In genomic region chr1:180539103-180539502, GRCh38 we compare ENCODE assay signal across 31 cellular contexts. TPM values are rescaled to one million over a fixed set of nuclear protein-coding genes. Genes with fewer than 3 reads are reported as not detected.
"Had no signal": no experiment of that assay in that cellular context is flagged by ENCODE, and none has a peak within 500 bp of the region (broad histone marks: within the 10 kb centered on the region; RNA-seq: fewer than 3 reads in every experiment).

No MANE protein-coding gene starts in this region.

- H3K4me3 Mint-ChIP-seq: activated B cell treated with CpG ODN at 0.5 μM for 24 hours; activated naive CD8-positive, alpha-beta T cell; mesothelial cell of epicardium; naive B cell; stimulated activated effector memory CD8-positive, alpha-beta T cell treated with anti-CD3 and anti-CD28 coated beads, Interleukin-12 subunit alpha, Interleukin-12 subunit beta, amount 100 ng/mL, for 72 hours; stimulated activated naive CD8-positive, alpha-beta T cell treated with anti-CD3 and anti-CD28 coated beads, Interleukin-15, amount 100 ng/mL, for 72 hours; T-helper 2 cell treated with Interferon-gamma antibody and Interleukin-4, amounts not matched to agents 5 μg/mL and 100 μg/mL, for 36 hours; type B pancreatic cell had no signal

- H3K4me1 ChIP-seq: colonic mucosa had no signal

- H3K9me3 Mint-ChIP-seq: activated B cell treated with CpG ODN at 0.5 μM for 24 hours; mesothelial cell of epicardium; naive B cell; stimulated activated effector memory CD8-positive, alpha-beta T cell treated with anti-CD3 and anti-CD28 coated beads, Interleukin-12 subunit alpha, Interleukin-12 subunit beta, amount 100 ng/mL, for 72 hours; stimulated activated naive CD8-positive, alpha-beta T cell treated with anti-CD3 and anti-CD28 coated beads, Interleukin-15, amount 100 ng/mL, for 72 hours; T-helper 2 cell treated with Interferon-gamma antibody and Interleukin-4, amounts not matched to agents 5 μg/mL and 100 μg/mL, for 36 hours; type B pancreatic cell had no signal

- H3K27me3 ChIP-seq: colonic mucosa, esophagus squamous epithelium, ovary, sigmoid colon, uterus had no signal

- H3K27ac Mint-ChIP-seq: activated B cell treated with CpG ODN at 0.5 μM for 24 hours; activated naive CD8-positive, alpha-beta T cell; mesothelial cell of epicardium; naive B cell; progenitor cell of endocrine pancreas; stimulated activated effector memory CD8-positive, alpha-beta T cell treated with anti-CD3 and anti-CD28 coated beads, Interleukin-12 subunit alpha, Interleukin-12 subunit beta, amount 100 ng/mL, for 72 hours; T-helper 2 cell treated with Interferon-gamma antibody and Interleukin-4, amounts not matched to agents 5 μg/mL and 100 μg/mL, for 36 hours; type B pancreatic cell had no signal

- H3K4me1 Mint-ChIP-seq: activated B cell treated with CpG ODN at 0.5 μM for 24 hours; naive B cell; stimulated activated effector memory CD8-positive, alpha-beta T cell treated with anti-CD3 and anti-CD28 coated beads, Interleukin-12 subunit alpha, Interleukin-12 subunit beta, amount 100 ng/mL, for 72 hours; stimulated activated naive CD8-positive, alpha-beta T cell treated with anti-CD3 and anti-CD28 coated beads, Interleukin-15, amount 100 ng/mL, for 72 hours had no signal

- H3K4me3 ChIP-seq: colonic mucosa, esophagus squamous epithelium, ovary, sigmoid colon, uterus had no signal

- H3K27ac ChIP-seq: colonic mucosa, epithelial cell of prostate, esophagus squamous epithelium, ovary, sigmoid colon, uterus had no signal

- H3K9me3 ChIP-seq: colonic mucosa, esophagus squamous epithelium, ovary, sigmoid colon, uterus had no signal

- H3K36me3 Mint-ChIP-seq: activated naive CD8-positive, alpha-beta T cell; mesothelial cell of epicardium; naive B cell; stimulated activated effector memory CD8-positive, alpha-beta T cell treated with anti-CD3 and anti-CD28 coated beads, Interleukin-12 subunit alpha, Interleukin-12 subunit beta, amount 100 ng/mL, for 72 hours; type B pancreatic cell had no signal

- DNase-seq: activated B cell treated with CpG ODN at 0.5 μM for 24 hours; activated effector memory CD4-positive, alpha-beta T cell treated with Interleukin-2 at 50 U/mL for 16 hours; activated naive CD4-positive, alpha-beta T cell treated with Interleukin-2 at 50 U/mL for 16 hours; anterior cingulate cortex; cerebellar nuclear complex; colonic mucosa; effector CD8-positive, alpha-beta T cell; esophagus squamous epithelium; foreskin melanocyte; islet precursor cell; naive B cell; ovary; sigmoid colon; small intestine; stimulated activated CD4-positive, alpha-beta T cell treated with anti-CD3 and anti-CD28 coated beads, Interleukin-4, amount 100 ng/mL, for 24 hours; stimulated activated naive CD8-positive, alpha-beta T cell treated with anti-CD3 and anti-CD28 coated beads, Interleukin-15, amount 100 ng/mL, for 72 hours; substantia nigra; uterus had no signal

- ATAC-seq: stimulated activated effector memory CD8-positive, alpha-beta T cell treated with anti-CD3 and anti-CD28 coated beads, Interleukin-12 subunit alpha, Interleukin-12 subunit beta, amount 100 ng/mL, for 72 hours; stimulated activated naive CD8-positive, alpha-beta T cell treated with anti-CD3 and anti-CD28 coated beads, Interleukin-15, amount 100 ng/mL, for 72 hours had no signal

- H3K27me3 Mint-ChIP-seq: type B pancreatic cell had no signal

RNA-seq across cellular contexts. Expression of gene OVAAL, which starts 19.7 kb away (rescaled TPM):
- total RNA-seq: activated B cell treated with CpG ODN at 0.5 μM for 24 hours, colonic mucosa, dermis microvascular lymphatic vessel endothelial cell, esophagus squamous epithelium, glomerular endothelial cell, lower leg skin, mesothelial cell of epicardium, ovary, progenitor cell of endocrine pancreas, renal cortical epithelial cell, sigmoid colon, uterus had no signal
- polyA plus RNA-seq: adipose tissue, neural cell, ovary, sigmoid colon, small intestine had no signal
